In the genomic region with DNA sequence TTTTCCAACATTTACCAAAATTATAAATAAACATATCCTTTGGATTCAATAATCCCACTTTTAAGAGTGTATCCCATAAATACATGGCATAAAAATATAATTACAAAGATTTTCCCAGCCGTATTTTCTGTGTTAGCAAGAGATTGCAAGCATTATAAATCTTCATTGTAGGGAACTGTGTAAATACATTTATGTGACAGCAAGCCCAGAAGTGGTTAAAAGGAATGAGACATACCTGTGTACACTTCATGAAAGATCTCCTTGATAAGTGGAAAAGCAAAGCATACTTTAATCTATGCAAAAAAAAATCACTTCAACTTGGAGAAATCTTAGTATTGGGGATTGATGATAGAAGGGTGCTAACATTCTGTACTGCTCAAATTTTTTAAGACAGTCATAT, we compare ENCODE assay signal across 26 cellular contexts.
"Had no signal": no experiment of that assay in that cellular context is flagged by ENCODE, and none has a peak within 500 bp of the region (broad histone marks: within the 10 kb centered on the region; RNA-seq: fewer than 3 reads in every experiment).

No MANE protein-coding gene starts in this region.

- H3K36me3 ChIP-seq: esophagus squamous epithelium, gastrocnemius medialis, heart right ventricle, left lung, lower lobe of right lung had no signal

- H3K9me3 ChIP-seq: esophagus squamous epithelium, gastrocnemius medialis, heart right ventricle, left lung, lower lobe of right lung, mucosa of descending colon had no signal

- H3K27me3 ChIP-seq: dorsolateral prefrontal cortex, esophagus squamous epithelium, gastrocnemius medialis, heart right ventricle, left lung had no signal

- FAIRE-seq: endothelial cell of umbilical vein had no signal

- DNase-seq: dermis blood vessel endothelial cell; dorsolateral prefrontal cortex; effector CD4-positive, alpha-beta T cell; effector memory CD4-positive, alpha-beta T cell; esophagus squamous epithelium; foreskin fibroblast; foreskin melanocyte; gastrocnemius medialis; glutamatergic neuron; head of caudate nucleus; heart right ventricle; hypothalamus; immature natural killer cell; islet precursor cell; kidney; kidney glomerular epithelial cell; left lung; left ventricle myocardium superior; lower lobe of right lung; mesenchymal stem cell; mucosa of descending colon; naive B cell; naive thymus-derived CD8-positive, alpha-beta T cell had no signal

- H3K4me3 ChIP-seq: coronary artery, dorsolateral prefrontal cortex, esophagus squamous epithelium, gastrocnemius medialis, heart right ventricle, left lung, lower lobe of right lung, mucosa of descending colon had no signal

- H3K27ac ChIP-seq: coronary artery, dorsolateral prefrontal cortex, esophagus squamous epithelium, gastrocnemius medialis, heart right ventricle, left lung, lower lobe of right lung had no signal

- H3K4me1 ChIP-seq: gastrocnemius medialis, left lung had no signal

- ATAC-seq: esophagus mucosa; gastrocnemius medialis; heart right ventricle; left lung; left ventricle myocardium superior; lower lobe of right lung; mucosa of descending colon; naive thymus-derived CD8-positive, alpha-beta T cell had no signal
